ENCODE assay signal across 21 cellular contexts in the genomic region with DNA sequence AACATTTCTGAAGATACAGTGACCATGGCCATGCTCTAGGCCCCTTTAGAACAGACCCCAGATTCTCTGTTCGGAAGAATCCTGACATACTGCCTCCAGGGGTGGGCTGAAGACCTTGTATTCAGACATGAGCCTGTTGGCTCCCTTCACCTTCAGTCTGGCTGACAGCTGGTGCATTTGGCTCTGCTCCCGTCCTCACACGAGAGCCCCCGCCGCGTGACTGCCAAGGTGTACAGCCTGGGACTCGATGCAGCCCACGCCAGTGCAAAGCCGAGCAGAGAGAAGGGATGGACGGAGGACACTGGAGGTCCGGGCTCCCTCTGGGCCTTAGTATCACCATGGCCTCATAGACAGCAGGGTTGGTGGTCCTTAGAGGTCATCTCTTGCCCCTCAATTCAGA. TPM values are rescaled to one million over a fixed set of nuclear protein-coding genes. Genes with fewer than 3 reads are reported as not detected.
A peak's percentile ranks its signal among the peaks of the same experiment; 100 is the strongest.
DNase-seq lines count a peak whose midpoint lies in the region; ATAC-seq and TF ChIP-seq lines count a peak whose summit lies in the region.
"Had no signal": no experiment of that assay in that cellular context is flagged by ENCODE, and none has a peak within 500 bp of the region (broad histone marks: within the 10 kb centered on the region; RNA-seq: fewer than 3 reads in every experiment).

No MANE protein-coding gene starts in this region.

- peaks cover 6% of the 10 kb centered on the region for H3K4me1 ChIP-seq in CD8-positive, alpha-beta T cell (ENCODE audit: insufficient read depth, low read length)
- H3K4me1 ChIP-seq: adrenal gland, foreskin keratinocyte had no signal

- POLR2A ChIA-PET in CD8-positive, alpha-beta T cell (lab: Charles Lee): no interaction called here
- POLR2A ChIA-PET in activated CD8-positive, alpha-beta T cell treated with anti-CD3 and anti-CD28 coated beads for 36 hours (lab: Charles Lee): interaction anchor here (0.6 kb wide), 1 partner anchor 8 kb away, joined by 3 read pairs; no protein-coding TSS in a partner anchor

- H3K4me3 Mint-ChIP-seq in CD8-positive, alpha-beta T cell: no peak overlapping the region
- no peak overlapping the region for H3K4me3 Mint-ChIP-seq in activated CD8-positive, alpha-beta T cell treated with anti-CD3 and anti-CD28 coated beads for 36 hours
- no peak overlapping the region for H3K4me3 Mint-ChIP-seq in memory B cell
- H3K4me3 Mint-ChIP-seq: type B pancreatic cell had no signal

- H3K27ac ChIP-seq in CD8-positive, alpha-beta T cell (ENCODE audit: low read depth, low read length): no peak overlapping the region
- H3K27ac ChIP-seq: adrenal gland, foreskin keratinocyte, SK-N-MC had no signal

- H3K27me3 Mint-ChIP-seq in CD8-positive, alpha-beta T cell (ENCODE audit: low read depth): no peaks in the 10 kb centered on the region
- no peaks in the 10 kb centered on the region for H3K27me3 Mint-ChIP-seq in activated CD8-positive, alpha-beta T cell treated with anti-CD3 and anti-CD28 coated beads for 36 hours
- no peaks in the 10 kb centered on the region for H3K27me3 Mint-ChIP-seq in memory B cell
- H3K27me3 Mint-ChIP-seq: type B pancreatic cell had no signal

- peaks cover 49% of the 10 kb centered on the region for H3K4me1 Mint-ChIP-seq in CD8-positive, alpha-beta T cell (ENCODE audit: low read depth)
- peaks cover 42% of the 10 kb centered on the region for H3K4me1 Mint-ChIP-seq in activated CD8-positive, alpha-beta T cell treated with anti-CD3 and anti-CD28 coated beads for 36 hours (ENCODE audit: low read depth)
- H3K4me1 Mint-ChIP-seq in memory B cell: peaks cover 34% of the 10 kb centered on the region

- H3K36me3 Mint-ChIP-seq in CD8-positive, alpha-beta T cell: peaks cover 82% of the 10 kb centered on the region
- peaks cover 75% of the 10 kb centered on the region for H3K36me3 Mint-ChIP-seq in activated CD8-positive, alpha-beta T cell treated with anti-CD3 and anti-CD28 coated beads for 36 hours (ENCODE audit: low read depth)
- H3K36me3 Mint-ChIP-seq in memory B cell: peaks cover 45% of the 10 kb centered on the region

- H3K9me3 ChIP-seq in CD8-positive, alpha-beta T cell (ENCODE audit: low read length): no peaks in the 10 kb centered on the region
- H3K9me3 ChIP-seq: adrenal gland, Peyer's patch had no signal

- peak overlapping the region; percentile 65 for H3K27ac Mint-ChIP-seq in CD8-positive, alpha-beta T cell
- peak overlapping the region; percentile 36 for H3K27ac Mint-ChIP-seq in activated CD8-positive, alpha-beta T cell treated with anti-CD3 and anti-CD28 coated beads for 36 hours
- H3K27ac Mint-ChIP-seq in memory B cell: peak overlapping the region; percentile 67
- H3K27ac Mint-ChIP-seq: type B pancreatic cell had no signal

- no peak for ATAC-seq in CD8-positive, alpha-beta T cell
- ATAC-seq in activated CD8-positive, alpha-beta T cell treated with anti-CD3 and anti-CD28 coated beads for 36 hours: peak; percentile 9
- no peak for ATAC-seq in memory B cell (ENCODE audit: low read depth)
- ATAC-seq in HG03280 (IDR thresholded peaks at IDR 0.05; ENCODE audit: unreplicated experiment): no peak
- no peak for ATAC-seq in HG03520 (IDR thresholded peaks at IDR 0.05; ENCODE audit: unreplicated experiment)
- no peak for ATAC-seq in HG02970 (IDR thresholded peaks at IDR 0.05; ENCODE audit: low FRiP score, unreplicated experiment)
- ATAC-seq: foreskin keratinocyte had no signal

- DNase-seq in CD8-positive, alpha-beta T cell: no peak
- DNase-seq in NCI-H1092 treated with DMSO at 0.1 percent for 48 hours (lab: John Stamatoyannopoulos, UW) (peak; percentile 74), memory B cell (ENCODE audit: low spot score in 2 of 2) (no peak), middle frontal gyrus (ENCODE audit: extremely low spot score, low spot score) (no peak)
- DNase-seq in activated CD8-positive, alpha-beta T cell treated with anti-CD3 and anti-CD28 coated beads for 36 hours: no peak
- DNase-seq: activated CD4-positive, CD25-positive, alpha-beta regulatory T cell; adrenal gland; EL; foreskin keratinocyte; HCEC 1CT; hypothalamus; NCI-H1436; NCI-H2227 treated with DMSO at 0.1 percent for 48 hours; Peyer's patch; T1000 had no signal

- no peak for TF ChIP-seq CTCF in CD8-positive, alpha-beta T cell (IDR thresholded peaks at IDR 0.05)
- no peak for TF ChIP-seq CTCF in activated CD8-positive, alpha-beta T cell treated with anti-CD3 and anti-CD28 coated beads for 36 hours (IDR thresholded peaks at IDR 0.05)

- peaks cover 20% of the 10 kb centered on the region for H3K36me3 ChIP-seq in CD8-positive, alpha-beta T cell (ENCODE audit: insufficient read depth, low read length)

- intact Hi-C loops in CD8-positive, alpha-beta T cell (cut with DNase I, micrococcal nuclease): no loop called here
- intact Hi-C loops in activated CD8-positive, alpha-beta T cell treated with anti-CD3 and anti-CD28 coated beads for 36 hours (cut with micrococcal nuclease): no loop called here

- H3K27me3 ChIP-seq in CD8-positive, alpha-beta T cell (ENCODE audit: insufficient read depth, low read length): no peaks in the 10 kb centered on the region
- H3K27me3 ChIP-seq: adrenal gland, foreskin keratinocyte, Peyer's patch had no signal

- CTCF ChIA-PET in CD8-positive, alpha-beta T cell (lab: Charles Lee): interaction anchor here (1.3 kb wide), 1 partner anchor 15 kb away, joined by 3 read pairs; no protein-coding TSS in a partner anchor
- CTCF ChIA-PET in activated CD8-positive, alpha-beta T cell treated with anti-CD3 and anti-CD28 coated beads for 36 hours (lab: Charles Lee): interaction anchor here (1.1 kb wide), 1 partner anchor 27 kb away, joined by 3 read pairs; no protein-coding TSS in a partner anchor

- H3K4me3 ChIP-seq in CD8-positive, alpha-beta T cell (ENCODE audit: low read depth, low read length): no peak overlapping the region
- H3K4me3 ChIP-seq: adrenal gland, lung, Peyer's patch, SK-N-MC had no signal

- H3K9me3 Mint-ChIP-seq in CD8-positive, alpha-beta T cell: peaks cover 8% of the 10 kb centered on the region
- peaks cover 12% of the 10 kb centered on the region for H3K9me3 Mint-ChIP-seq in activated CD8-positive, alpha-beta T cell treated with anti-CD3 and anti-CD28 coated beads for 36 hours
- H3K9me3 Mint-ChIP-seq in memory B cell: no peaks in the 10 kb centered on the region

RNA-seq across cellular contexts. Expression of a gene that starts 46.9 kb away (rescaled TPM):
- 100 to 1,000 TPM; 194 to 199 TPM for total RNA-seq in CD8-positive, alpha-beta T cell
- 100 to 1,000 TPM; 664 to 677 TPM for total RNA-seq in activated CD8-positive, alpha-beta T cell treated with anti-CD3 and anti-CD28 coated beads for 36 hours
